In genomic region chr16:23823475-23824407, GRCh38 we compare ENCODE assay signal across 1 cellular context.
TF ChIP-seq lines count a peak whose summit lies in the region.

No MANE protein-coding gene starts in this region.

TF ChIP-seq in K562, 482 proteins besides CTCF, POLR2A, EP300 and RAD21 (continued from another document and continues in another):
- no peak for TF ChIP-seq CHD7 (IDR thresholded peaks at IDR 0.05; ENCODE audit: low read depth, low read length)
- no peak for TF ChIP-seq CEBPG (CRISPR knock-in tag; IDR thresholded peaks at IDR 0.05)
- no peak for TF ChIP-seq CEBPG (tag; conservative IDR thresholded peaks at IDR 0.05 in 1 of 2, IDR thresholded peaks at IDR 0.05 in 1 of 2)
- TF ChIP-seq HNRNPK (IDR thresholded peaks at IDR 0.05; ENCODE audit: low read depth, low read length, poor library complexity, severe bottlenecking), result no peak
- TF ChIP-seq PCBP1 (IDR thresholded peaks at IDR 0.05; ENCODE audit: low read depth, low read length, poor library complexity, severe bottlenecking), result no peak
- no peak for TF ChIP-seq RBM14 (IDR thresholded peaks at IDR 0.05; ENCODE audit: borderline replicate concordance, insufficient read depth, low read depth, low read length)
- TF ChIP-seq STAT6 (CRISPR knock-in tag; IDR thresholded peaks at IDR 0.05), result no peak
- peak; percentile 32 to 58; a peak in 1 of 4 replicates for TF ChIP-seq MLLT1 (IDR thresholded peaks at IDR 0.05)
- TF ChIP-seq HNRNPLL (IDR thresholded peaks at IDR 0.05; ENCODE audit: low read depth, low read length, poor library complexity, severe bottlenecking), result no peak
- no peak for TF ChIP-seq ZNF609 (CRISPR knock-in tag; IDR thresholded peaks at IDR 0.05; ENCODE audit: borderline replicate concordance)
- no peak for TF ChIP-seq DLX4 (CRISPR knock-in tag; IDR thresholded peaks at IDR 0.05)
- no peak for TF ChIP-seq MXD1 (CRISPR knock-in tag; IDR thresholded peaks at IDR 0.05; ENCODE audit: borderline replicate concordance, poor library complexity, severe bottlenecking)
- no peak for TF ChIP-seq ZFPM2 (CRISPR knock-in tag; IDR thresholded peaks at IDR 0.05)
- TF ChIP-seq STAT5B (CRISPR knock-in tag; IDR thresholded peaks at IDR 0.05), result no peak
- TF ChIP-seq HINFP (tag; conservative IDR thresholded peaks at IDR 0.05; ENCODE audit: low read depth), result 0 out of 2 replicates have a peak, but pooled peaks have one; percentile 26
- TF ChIP-seq ELK1 (CRISPR knock-in tag; IDR thresholded peaks at IDR 0.05), result no peak
- no peak for TF ChIP-seq ZNF785 (CRISPR knock-in tag; IDR thresholded peaks at IDR 0.05)
- no peak for TF ChIP-seq POLR2AphosphoS5 (IDR thresholded peaks at IDR 0.05; ENCODE audit: control insufficient read depth, insufficient read depth, low read depth, low read length)
- TF ChIP-seq JUND (IDR thresholded peaks at IDR 0.05; ENCODE audit: borderline replicate concordance, low read depth, low read length), result peak; percentile 79
- TF ChIP-seq JUND (tag; IDR thresholded peaks at IDR 0.05; ENCODE audit: borderline replicate concordance, low read depth, low read length), result peak; percentile 72; the same call in 2 of the 3 replicates
- no peak for TF ChIP-seq TFE3 (CRISPR knock-in tag; IDR thresholded peaks at IDR 0.05)
